21 cellular contexts compared by ENCODE assay signal in the genomic region with DNA sequence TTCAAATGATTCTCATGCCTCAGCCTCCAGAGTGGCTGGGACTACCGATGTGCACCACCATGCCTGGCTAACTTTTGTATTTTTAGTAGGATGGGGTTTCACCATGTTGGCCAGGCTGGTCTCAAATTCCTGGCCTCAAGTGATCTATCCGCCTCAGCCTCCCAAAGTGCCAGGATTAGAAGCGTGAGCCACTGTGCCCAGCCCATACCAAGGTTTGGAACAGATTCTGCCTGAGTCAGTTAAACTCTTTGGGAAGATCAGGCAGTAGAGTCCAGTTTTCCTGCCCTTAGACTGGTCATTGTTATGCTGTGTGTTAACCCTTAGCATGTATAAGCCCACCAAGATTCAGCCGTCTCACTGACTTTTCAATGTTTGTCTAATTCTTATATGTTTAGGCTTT. TPM values are rescaled to one million over a fixed set of nuclear protein-coding genes. Genes with fewer than 3 reads are reported as not detected.
DNase-seq lines count a peak whose midpoint lies in the region; ATAC-seq and TF ChIP-seq lines count a peak whose summit lies in the region.
"Had no signal": no experiment of that assay in that cellular context is flagged by ENCODE, and none has a peak within 500 bp of the region (broad histone marks: within the 10 kb centered on the region; RNA-seq: fewer than 3 reads in every experiment).

No MANE protein-coding gene starts in this region.

- H3K27ac ChIP-seq in left ventricle myocardium inferior (replicated peaks) (peak overlapping the region; percentile 37), gastrocnemius medialis (peak overlapping the region in 1 of 4 donors; percentile 14), thoracic aorta (peak overlapping the region; percentile 12 to 62)
- H3K27ac ChIP-seq: 22Rv1; BLaER1 treated with 17β-estradiol and CSF1 and Interleukin-3, amounts not matched to agents 10 nM and 100 nM; GM23248 had no signal

- H3K4me1 ChIP-seq in left ventricle myocardium inferior (peaks cover 29% of the 10 kb centered on the region), gastrocnemius medialis (peaks cover 34 to 36% of the 10 kb centered on the region in 2 donors), thoracic aorta (ENCODE audit: control insufficient read depth in 1 of 2, low read depth in 2 of 2) (peaks cover 17 to 53% of the 10 kb centered on the region in 2 donors)

- in situ Hi-C loops in gastrocnemius medialis (cut with MboI; ENCODE audit: low sequenced_read_pairs in 4 of 4), result no loop called here

- DNase-seq in left ventricle myocardium inferior (no peak), cardiac septum (ENCODE audit: low spot score) (no peak), gastrocnemius medialis (peak; percentile 14 to 19), thoracic aorta (ENCODE audit: low spot score) (no peak), AG08395 (ENCODE audit: low spot score) (no peak), SIG-M5 treated with dmso at 0.1 percent for 504 hours (lab: John Stamatoyannopoulos, UW; ENCODE audit: unreplicated experiment) (no peak)
- no peak for DNase-seq in effector CD8-positive, alpha-beta T cell (lab: John Stamatoyannopoulos, UW)
- DNase-seq: AML-193; BE2C; CD4-positive, alpha-beta T cell; CD8-positive, alpha-beta memory T cell; DMS 273 treated with DMSO at 0.1 percent for 48 hours; DMS53; DMS79 treated with DMSO at 0.1 percent for 48 hours; GF-D8; GM23248; H7; HCEC 1CT had no signal

- no peaks in the 10 kb centered on the region for H3K36me3 ChIP-seq in left ventricle myocardium inferior
- no peaks in the 10 kb centered on the region for H3K36me3 ChIP-seq in gastrocnemius medialis
- H3K36me3 ChIP-seq in thoracic aorta, result no peaks in the 10 kb centered on the region
- H3K36me3 ChIP-seq: BE2C; BLaER1 treated with 17β-estradiol and CSF1 and Interleukin-3, amounts not matched to agents 10 nM and 100 nM had no signal

- no peak for TF ChIP-seq CTCF in left ventricle myocardium inferior (IDR thresholded peaks at IDR 0.05; ENCODE audit: borderline replicate concordance)
- TF ChIP-seq CTCF in gastrocnemius medialis (IDR thresholded peaks at IDR 0.05 in 4 of 5, conservative IDR thresholded peaks at IDR 0.05 in 1 of 5), result no peak
- no peak for TF ChIP-seq CTCF in thoracic aorta (IDR thresholded peaks at IDR 0.05)

- TF ChIP-seq POLR2A in gastrocnemius medialis (IDR thresholded peaks at IDR 0.05), result no peak

- ATAC-seq in gastrocnemius medialis (peak; percentile 19 to 49), thoracic aorta (ENCODE audit: insufficient number of reproducible peaks, low FRiP score, low read depth) (no peak), GM18867 (IDR thresholded peaks at IDR 0.05; ENCODE audit: unreplicated experiment) (no peak)

- H3K4me3 ChIP-seq in left ventricle myocardium inferior, result no peak overlapping the region
- no peak overlapping the region for H3K4me3 ChIP-seq in gastrocnemius medialis
- no peak overlapping the region for H3K4me3 ChIP-seq in thoracic aorta
- H3K4me3 ChIP-seq: BLaER1 treated with 17β-estradiol and CSF1 and Interleukin-3, amounts not matched to agents 10 nM and 100 nM; GM23248 had no signal

- H3K27me3 ChIP-seq in left ventricle myocardium inferior (ENCODE audit: low read depth), result no peaks in the 10 kb centered on the region
- no peaks in the 10 kb centered on the region for H3K27me3 ChIP-seq in gastrocnemius medialis
- no peaks in the 10 kb centered on the region for H3K27me3 ChIP-seq in thoracic aorta (replicated peaks; ENCODE audit: insufficient read depth)
- H3K27me3 ChIP-seq: BE2C; BLaER1 treated with 17β-estradiol and CSF1 and Interleukin-3, amounts not matched to agents 10 nM and 100 nM had no signal

- intact Hi-C loops in left ventricle myocardium inferior (cut with micrococcal nuclease) (no loop called here), cardiac septum (cut with DNase I) (no loop called here), gastrocnemius medialis (cut with DNase I; ENCODE audit: low total_unique reads) (loop anchor here (5.0 kb wide), 1 partner anchor 52 kb away; no protein-coding TSS in a partner anchor)

- H3K9me3 ChIP-seq in left ventricle myocardium inferior (replicated peaks) (no peaks in the 10 kb centered on the region), gastrocnemius medialis (no peaks in the 10 kb centered on the region), thoracic aorta (no peaks in the 10 kb centered on the region)
- H3K9me3 ChIP-seq: BE2C; BLaER1 treated with 17β-estradiol and CSF1 and Interleukin-3, amounts not matched to agents 10 nM and 100 nM had no signal

RNA-seq across cellular contexts. Expression of a gene that starts 48.3 kb away (rescaled TPM):
- total RNA-seq in left ventricle myocardium inferior (85.8 TPM), cardiac septum (99.4 TPM), gastrocnemius medialis (10 to 100 TPM; 12.6 to 18.9 (median 15.4) TPM), thoracic aorta (10 to 100 TPM; 23.2 to 24.8 TPM)

Comparison
In these comparisons a context has a peak if more than half of its experiments do, and no peak if none do; other contexts are left out.
1. DNase-seq: peak in gastrocnemius medialis (2 of 2); none in left ventricle myocardium inferior (single experiment), cardiac septum (single experiment), thoracic aorta (single experiment), effector CD8-positive, alpha-beta T cell (single experiment), AG08395 (single experiment) and SIG-M5 treated with dmso at 0.1 percent for 504 hours (single experiment).
2. ATAC-seq: peak in gastrocnemius medialis (2 of 2); none in thoracic aorta (single experiment) and GM18867 (single experiment).